2 cellular contexts compared by ENCODE assay signal in genomic region chr9:129752915-129753724, GRCh38.
TF ChIP-seq lines count a peak whose summit lies in the region.

Gene PTGES, minus strand, starts transcription at chr9:129753042. Its CDS starts 30 bp downstream, at chr9:129753012.

TF ChIP-seq in HCT116, 20 proteins besides CTCF, POLR2A, EP300 and RAD21:
- peak; percentile 47; the same call in 1 of the 2 replicates for TF ChIP-seq MAX (IDR thresholded peaks at IDR 0.05)
- peak; percentile 86 for TF ChIP-seq POLR2AphosphoS5 (IDR thresholded peaks at IDR 0.05; ENCODE audit: low read depth, low read length)
- 0 out of 2 replicates have a peak, but pooled peaks have one; percentile 22 for TF ChIP-seq SIN3A (IDR thresholded peaks at IDR 0.05; ENCODE audit: low read depth)
- TF ChIP-seq EGR1 (IDR thresholded peaks at IDR 0.05; ENCODE audit: low read depth): peak; percentile 85
- TF ChIP-seq ELF1 (IDR thresholded peaks at IDR 0.05; ENCODE audit: borderline replicate concordance, low read depth): no peak
- 0 out of 2 replicates have a peak, but pooled peaks have one; percentile 23 for TF ChIP-seq CBX3 (IDR thresholded peaks at IDR 0.05; ENCODE audit: low read depth)
- no peak for TF ChIP-seq SRF (IDR thresholded peaks at IDR 0.05; ENCODE audit: low read depth)

TF ChIP-seq in SK-N-SH, 30 proteins besides CTCF, POLR2A, EP300 and RAD21:
- TF ChIP-seq GABPA (IDR thresholded peaks at IDR 0.05; ENCODE audit: low read depth) (no peak), SIN3A (IDR thresholded peaks at IDR 0.05; ENCODE audit: borderline replicate concordance, low read depth, low read length) (no peak), YY1 (IDR thresholded peaks at IDR 0.05; ENCODE audit: low read depth) (no peak), NRF1 (IDR thresholded peaks at IDR 0.05; ENCODE audit: low read depth, low read length) (peak; percentile 39; the same call in 1 of the 2 replicates), ELF1 (IDR thresholded peaks at IDR 0.05) (no peak), TAF1 (IDR thresholded peaks at IDR 0.05; ENCODE audit: borderline replicate concordance, low read depth, low read length) (peak; percentile 45; the same call in 1 of the 2 replicates), FOXM1 (IDR thresholded peaks at IDR 0.05; ENCODE audit: low read depth) (no peak)
